ENCODE assay signal across 25 cellular contexts in the genomic region with DNA sequence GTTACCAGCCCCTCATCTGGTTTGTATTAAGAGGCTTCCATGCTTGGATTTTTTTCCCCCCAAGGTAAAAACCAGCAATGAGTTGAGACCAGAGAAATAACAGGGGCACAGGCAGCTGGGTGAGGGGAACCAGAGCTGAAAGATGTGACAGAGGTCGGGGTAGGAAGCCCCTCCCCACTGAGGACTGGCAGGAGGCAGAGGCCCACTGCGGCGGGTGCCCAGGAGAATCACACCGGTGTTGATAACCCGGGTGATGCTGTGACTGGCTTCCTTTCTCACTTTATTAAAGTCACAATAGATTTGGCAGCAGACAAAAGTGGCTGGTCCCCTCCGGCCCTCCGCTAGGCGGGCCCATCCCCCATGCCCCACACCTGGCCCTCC.
"Had no signal": no experiment of that assay in that cellular context is flagged by ENCODE, and none has a peak within 500 bp of the region (broad histone marks: within the 10 kb centered on the region; RNA-seq: fewer than 3 reads in every experiment).

No MANE protein-coding gene starts in this region.

- H3K4me1 Mint-ChIP-seq: activated CD4-positive, alpha-beta T cell treated with anti-CD3 and anti-CD28 coated beads, Interleukin-2, amount 10 ng/mL, durations not matched to agents 24 days and 14 days; activated naive CD8-positive, alpha-beta T cell treated with anti-CD3 and anti-CD28 coated beads for 36 hours; memory B cell; naive thymus-derived CD8-positive, alpha-beta T cell had no signal

- H3K27ac Mint-ChIP-seq: activated CD4-positive, alpha-beta memory T cell treated with anti-CD3 and anti-CD28 coated beads for 36 hours; activated CD4-positive, alpha-beta T cell treated with anti-CD3 and anti-CD28 coated beads, Interleukin-2, amount 10 ng/mL, durations not matched to agents 24 days and 14 days; activated naive CD4-positive, alpha-beta T cell treated with anti-CD3 and anti-CD28 coated beads for 36 hours; activated naive CD8-positive, alpha-beta T cell treated with anti-CD3 and anti-CD28 coated beads for 36 hours; activated T-helper 1 cell treated with anti-CD3 and anti-CD28 coated beads, Interleukin-12 subunit alpha, Interleukin-12 subunit beta, Interleukin-2, Interleukin-4 antibody, amounts not matched to agents 30 ng/mL and 10 ng/mL and 1 ng/mL, durations not matched to agents 14 hours and 24 hours and 36 hours; memory B cell; T-helper 1 cell treated with Interleukin-12 subunit alpha and Interleukin-12 subunit beta and Interleukin-4 antibody, amounts not matched to agents 30 μg/mL and 1 μg/mL, for 36 hours had no signal

- H3K36me3 Mint-ChIP-seq: activated CD4-positive, alpha-beta memory T cell treated with anti-CD3 and anti-CD28 coated beads for 36 hours; activated naive CD8-positive, alpha-beta T cell treated with anti-CD3 and anti-CD28 coated beads for 36 hours; brain; memory B cell; naive thymus-derived CD8-positive, alpha-beta T cell had no signal

- H3K9me3 Mint-ChIP-seq: activated CD4-positive, alpha-beta memory T cell treated with anti-CD3 and anti-CD28 coated beads for 36 hours; activated CD4-positive, alpha-beta T cell treated with anti-CD3 and anti-CD28 coated beads, Interleukin-2, amount 10 ng/mL, durations not matched to agents 24 days and 14 days; activated naive CD4-positive, alpha-beta T cell treated with anti-CD3 and anti-CD28 coated beads for 36 hours; activated naive CD8-positive, alpha-beta T cell treated with anti-CD3 and anti-CD28 coated beads for 36 hours; activated T-helper 1 cell treated with anti-CD3 and anti-CD28 coated beads, Interleukin-12 subunit alpha, Interleukin-12 subunit beta, Interleukin-2, Interleukin-4 antibody, amounts not matched to agents 30 ng/mL and 10 ng/mL and 1 ng/mL, durations not matched to agents 14 hours and 24 hours and 36 hours; brain; memory B cell; naive thymus-derived CD8-positive, alpha-beta T cell; T-helper 1 cell treated with Interleukin-12 subunit alpha and Interleukin-12 subunit beta and Interleukin-4 antibody, amounts not matched to agents 30 μg/mL and 1 μg/mL, for 36 hours had no signal

- ATAC-seq: activated CD4-positive, CD25-positive, alpha-beta regulatory T cell treated with anti-CD3 and anti-CD28 coated beads, Interleukin-2, amount 50 U/mL, for 24 hours; left colon; naive thymus-derived CD8-positive, alpha-beta T cell had no signal

- DNase-seq: activated CD4-positive, alpha-beta memory T cell treated with anti-CD3 and anti-CD28 coated beads for 36 hours; activated CD4-positive, alpha-beta T cell treated with anti-CD3 and anti-CD28 coated beads, Interleukin-2, amount 10 ng/mL, durations not matched to agents 24 days and 14 days; activated CD8-positive, alpha-beta memory T cell treated with anti-CD3 and anti-CD28 coated beads, Interleukin-2, amount 50 U/mL, for 4 hours; activated effector memory CD4-positive, alpha-beta T cell treated with anti-CD3 and anti-CD28 coated beads, Interleukin-2, amount 50 U/mL, for 16 hours; activated naive CD4-positive, alpha-beta T cell treated with anti-CD3 and anti-CD28 coated beads for 36 hours; activated naive CD8-positive, alpha-beta T cell treated with anti-CD3 and anti-CD28 coated beads for 36 hours; activated T-cell treated with anti-CD3 and anti-CD28 coated beads, Interleukin-2, amount 50 U/mL, for 1 hour; adrenal gland; cerebellar nuclear complex; dorsolateral prefrontal cortex; effector memory CD4-positive, alpha-beta T cell; left colon; naive thymus-derived CD8-positive, alpha-beta T cell; nucleus accumbens; stimulated activated CD4-positive, alpha-beta T cell treated with anti-CD3 and anti-CD28 coated beads, Interleukin-2, amount 100 ng/mL, for 48 hours; stimulated activated naive CD4-positive, alpha-beta T cell treated with Interleukin-2 at 50 U/mL for 16 hours; SW 1271; T-helper 9 cell; uterus; WERI-Rb-1 had no signal

- H3K4me3 Mint-ChIP-seq: activated CD4-positive, alpha-beta memory T cell treated with anti-CD3 and anti-CD28 coated beads for 36 hours; activated CD4-positive, alpha-beta T cell treated with anti-CD3 and anti-CD28 coated beads, Interleukin-2, amount 10 ng/mL, durations not matched to agents 24 days and 14 days; activated naive CD4-positive, alpha-beta T cell treated with anti-CD3 and anti-CD28 coated beads for 36 hours; activated naive CD8-positive, alpha-beta T cell treated with anti-CD3 and anti-CD28 coated beads for 36 hours; activated T-helper 1 cell treated with anti-CD3 and anti-CD28 coated beads, Interleukin-12 subunit alpha, Interleukin-12 subunit beta, Interleukin-2, Interleukin-4 antibody, amounts not matched to agents 30 ng/mL and 10 ng/mL and 1 ng/mL, durations not matched to agents 14 hours and 24 hours and 36 hours; memory B cell; naive thymus-derived CD8-positive, alpha-beta T cell; T-helper 1 cell treated with Interleukin-12 subunit alpha and Interleukin-12 subunit beta and Interleukin-4 antibody, amounts not matched to agents 30 μg/mL and 1 μg/mL, for 36 hours had no signal

- H3K27me3 Mint-ChIP-seq: activated CD4-positive, alpha-beta T cell treated with anti-CD3 and anti-CD28 coated beads, Interleukin-2, amount 10 ng/mL, durations not matched to agents 24 days and 14 days; activated naive CD8-positive, alpha-beta T cell treated with anti-CD3 and anti-CD28 coated beads for 36 hours had no signal
